ENCODE assay signal across 8 cellular contexts in the genomic region with DNA sequence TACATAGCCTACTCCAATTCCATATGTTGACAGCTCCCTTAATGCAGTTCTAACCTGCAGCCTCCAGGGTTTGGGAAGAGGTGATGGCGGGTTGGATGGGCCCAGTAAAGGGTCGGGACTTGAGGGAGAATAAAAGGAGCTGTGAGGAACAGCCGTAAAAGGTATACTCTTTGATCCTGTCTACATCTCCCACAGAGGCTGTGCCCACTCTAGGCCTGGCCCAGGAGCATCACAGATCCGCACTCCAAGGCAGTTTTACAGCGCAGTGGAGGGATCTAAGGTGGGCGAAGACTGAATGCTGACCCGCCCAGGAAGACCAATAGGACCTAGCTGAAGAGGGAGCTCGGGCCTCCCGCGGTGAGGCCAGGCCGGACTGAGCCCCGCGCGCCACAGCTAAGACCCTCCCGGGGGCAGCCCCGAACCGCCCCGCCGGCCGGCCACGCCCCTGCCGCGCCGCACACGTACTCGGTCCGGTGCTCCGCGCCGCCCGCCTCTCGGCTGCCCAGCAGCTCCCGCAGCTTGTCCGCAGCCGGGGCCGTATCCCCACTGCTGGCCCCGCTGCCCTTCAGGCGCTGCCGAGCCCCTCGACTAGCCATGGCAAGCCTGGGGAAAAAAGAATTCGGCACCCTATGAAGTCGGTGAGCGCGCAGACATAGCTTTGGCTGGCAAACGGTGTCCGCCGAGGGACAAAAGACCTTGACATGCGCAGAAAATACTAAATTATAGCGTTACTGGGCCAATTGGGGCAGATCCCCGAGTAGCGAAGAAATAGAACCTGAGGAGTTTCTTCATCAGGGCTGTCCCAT. TPM values are rescaled to one million over a fixed set of nuclear protein-coding genes. Genes with fewer than 3 reads are reported as not detected.
A peak's percentile ranks its signal among the peaks of the same experiment; 100 is the strongest.
DNase-seq lines count a peak whose midpoint lies in the region; ATAC-seq and TF ChIP-seq lines count a peak whose summit lies in the region.

A gene with protein sequence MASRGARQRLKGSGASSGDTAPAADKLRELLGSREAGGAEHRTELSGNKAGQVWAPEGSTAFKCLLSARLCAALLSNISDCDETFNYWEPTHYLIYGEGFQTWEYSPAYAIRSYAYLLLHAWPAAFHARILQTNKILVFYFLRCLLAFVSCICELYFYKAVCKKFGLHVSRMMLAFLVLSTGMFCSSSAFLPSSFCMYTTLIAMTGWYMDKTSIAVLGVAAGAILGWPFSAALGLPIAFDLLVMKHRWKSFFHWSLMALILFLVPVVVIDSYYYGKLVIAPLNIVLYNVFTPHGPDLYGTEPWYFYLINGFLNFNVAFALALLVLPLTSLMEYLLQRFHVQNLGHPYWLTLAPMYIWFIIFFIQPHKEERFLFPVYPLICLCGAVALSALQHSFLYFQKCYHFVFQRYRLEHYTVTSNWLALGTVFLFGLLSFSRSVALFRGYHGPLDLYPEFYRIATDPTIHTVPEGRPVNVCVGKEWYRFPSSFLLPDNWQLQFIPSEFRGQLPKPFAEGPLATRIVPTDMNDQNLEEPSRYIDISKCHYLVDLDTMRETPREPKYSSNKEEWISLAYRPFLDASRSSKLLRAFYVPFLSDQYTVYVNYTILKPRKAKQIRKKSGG (minus strand): TSS at position 695 of the 806 bp plus-strand sequence. CDS start 99 bp downstream, at position 596.

- no peaks in the 10 kb centered on the region for H3K27me3 ChIP-seq in naive thymus-derived CD4-positive, alpha-beta T cell (ENCODE audit: control insufficient read depth in 2 of 2, insufficient read depth in 2 of 2, low read length in 2 of 2)

- H3K4me3 Mint-ChIP-seq in activated T-cell treated with anti-CD3 and anti-CD28 coated beads, Interleukin-2, amount 50 U/mL, for 72 hours: peak within 1 kb of the TSS; percentile 91
- peak within 1 kb of the TSS; percentile 86 to 96 (median 93) for H3K4me3 Mint-ChIP-seq in naive thymus-derived CD4-positive, alpha-beta T cell

- H3K4me1 Mint-ChIP-seq in activated T-cell treated with anti-CD3 and anti-CD28 coated beads, Interleukin-2, amount 50 U/mL, for 72 hours (ENCODE audit: low read depth): peaks cover 29% of the 10 kb centered on the region
- H3K4me1 Mint-ChIP-seq in naive thymus-derived CD4-positive, alpha-beta T cell: peaks cover 9 to 41% (median 34%) of the 10 kb centered on the region in 7 donors

- H3K9me3 Mint-ChIP-seq in activated T-cell treated with anti-CD3 and anti-CD28 coated beads, Interleukin-2, amount 50 U/mL, for 72 hours: no peaks in the 10 kb centered on the region
- H3K9me3 Mint-ChIP-seq in naive thymus-derived CD4-positive, alpha-beta T cell: peaks cover 0 to 4% (median 0%) of the 10 kb centered on the region in 11 donors

- H3K9me3 ChIP-seq in naive thymus-derived CD4-positive, alpha-beta T cell (ENCODE audit: control insufficient read depth in 2 of 3, low read length in 3 of 3): no peaks in the 10 kb centered on the region

- POLR2A ChIA-PET in naive thymus-derived CD4-positive, alpha-beta T cell (lab: Charles Lee): interaction anchor here (0.5 to 2.9 kb wide), 9 partner anchors 9 to 240 kb away, joined by 3 to 22 read pairs (median 5); a partner anchor contains a TSS

- H3K36me3 Mint-ChIP-seq in activated T-cell treated with anti-CD3 and anti-CD28 coated beads, Interleukin-2, amount 50 U/mL, for 72 hours (ENCODE audit: insufficient read depth in 2 of 2): peaks cover 10 to 19% of the 10 kb centered on the region in 2 donors
- peaks cover 4 to 34% (median 20%) of the 10 kb centered on the region in 5 donors for H3K36me3 Mint-ChIP-seq in naive thymus-derived CD4-positive, alpha-beta T cell

- H3K27me3 Mint-ChIP-seq in activated T-cell treated with anti-CD3 and anti-CD28 coated beads, Interleukin-2, amount 50 U/mL, for 72 hours (ENCODE audit: low read depth): no peaks in the 10 kb centered on the region
- H3K27me3 Mint-ChIP-seq in naive thymus-derived CD4-positive, alpha-beta T cell: no peaks in the 10 kb centered on the region

- peaks cover 8 to 10% of the 10 kb centered on the region in 2 donors for H3K4me1 ChIP-seq in naive thymus-derived CD4-positive, alpha-beta T cell (ENCODE audit: control insufficient read depth in 2 of 2, insufficient read depth in 2 of 2, low read length in 2 of 2)

- peak; percentile 87 for ATAC-seq in GM21515 (IDR thresholded peaks at IDR 0.05; ENCODE audit: unreplicated experiment)
- peak; percentile 95 to 96 for ATAC-seq in activated T-cell treated with anti-CD3 and anti-CD28 coated beads, Interleukin-2, amount 50 U/mL, for 72 hours (replicated peaks in 1 of 2)
- peak; percentile 91 for ATAC-seq in naive thymus-derived CD4-positive, alpha-beta T cell

- H3K36me3 ChIP-seq in naive thymus-derived CD4-positive, alpha-beta T cell (ENCODE audit: control insufficient read depth in 2 of 3, insufficient read depth in 3 of 3, low read length in 3 of 3): peaks cover 0 to 36% (median 6%) of the 10 kb centered on the region in 3 experiments

- H3K27ac Mint-ChIP-seq in activated T-cell treated with anti-CD3 and anti-CD28 coated beads, Interleukin-2, amount 50 U/mL, for 72 hours: peak within 1 kb of the TSS; percentile 98
- peak within 1 kb of the TSS; percentile 87 to 98 (median 94) for H3K27ac Mint-ChIP-seq in naive thymus-derived CD4-positive, alpha-beta T cell

- DNase-seq in DMS153 treated with DMSO at 0.1 percent for 48 hours (lab: John Stamatoyannopoulos, UW; ENCODE audit: unreplicated experiment) (peak; percentile 46), HuH-7.5 (ENCODE audit: low spot score) (peak; percentile 50), fibroblast of gingiva (ENCODE audit: low read depth) (peak; percentile 88)
- peak; percentile 88 to 91 for DNase-seq in activated T-cell treated with anti-CD3 and anti-CD28 coated beads, Interleukin-2, amount 50 U/mL, for 72 hours
- DNase-seq in naive thymus-derived CD4-positive, alpha-beta T cell: peak; percentile 79 to 94 (median 88)
- peak; percentile 76 to 93 (median 84) for DNase-seq in stimulated activated naive CD4-positive, alpha-beta T cell (lab: John Stamatoyannopoulos, UW)

- intact Hi-C loops in naive thymus-derived CD4-positive, alpha-beta T cell (cut with micrococcal nuclease): loop anchor here (1.0 to 10.0 kb wide), 12 partner anchors 8 to 2004 kb away; a partner anchor contains a TSS

- H3K27ac ChIP-seq in naive thymus-derived CD4-positive, alpha-beta T cell (ENCODE audit: low read depth, low read length): peak within 1 kb of the TSS; percentile 91

- H3K4me3 ChIP-seq in naive thymus-derived CD4-positive, alpha-beta T cell (ENCODE audit: low read length): peak within 1 kb of the TSS; percentile 74

- CTCF ChIA-PET in naive thymus-derived CD4-positive, alpha-beta T cell (lab: Charles Lee): interaction anchor here (0.6 to 2.1 kb wide), 8 partner anchors 10 to 265 kb away, joined by 3 to 10 read pairs (median 5); a partner anchor contains a TSS

TF ChIP-seq in PFSK-1, 5 proteins besides CTCF, POLR2A, EP300 and RAD21:
- TF ChIP-seq FOXP2 (optimal IDR thresholded peaks at IDR 0.05; ENCODE audit: borderline replicate concordance, extremely low read depth, extremely low read length, insufficient read depth): no peak
- TF ChIP-seq TAF1 (IDR thresholded peaks at IDR 0.05; ENCODE audit: borderline replicate concordance, insufficient read depth, low read length): peak; percentile 78; the same call in 1 of the 2 replicates
- TF ChIP-seq POLR2AphosphoS5 (IDR thresholded peaks at IDR 0.05; ENCODE audit: low read depth, low read length): peak; percentile 67
- peak; percentile 75; the same call in 1 of the 2 replicates for TF ChIP-seq SIN3A (IDR thresholded peaks at IDR 0.05; ENCODE audit: borderline replicate concordance, insufficient read depth, low read length)
- TF ChIP-seq, protein P1, sequence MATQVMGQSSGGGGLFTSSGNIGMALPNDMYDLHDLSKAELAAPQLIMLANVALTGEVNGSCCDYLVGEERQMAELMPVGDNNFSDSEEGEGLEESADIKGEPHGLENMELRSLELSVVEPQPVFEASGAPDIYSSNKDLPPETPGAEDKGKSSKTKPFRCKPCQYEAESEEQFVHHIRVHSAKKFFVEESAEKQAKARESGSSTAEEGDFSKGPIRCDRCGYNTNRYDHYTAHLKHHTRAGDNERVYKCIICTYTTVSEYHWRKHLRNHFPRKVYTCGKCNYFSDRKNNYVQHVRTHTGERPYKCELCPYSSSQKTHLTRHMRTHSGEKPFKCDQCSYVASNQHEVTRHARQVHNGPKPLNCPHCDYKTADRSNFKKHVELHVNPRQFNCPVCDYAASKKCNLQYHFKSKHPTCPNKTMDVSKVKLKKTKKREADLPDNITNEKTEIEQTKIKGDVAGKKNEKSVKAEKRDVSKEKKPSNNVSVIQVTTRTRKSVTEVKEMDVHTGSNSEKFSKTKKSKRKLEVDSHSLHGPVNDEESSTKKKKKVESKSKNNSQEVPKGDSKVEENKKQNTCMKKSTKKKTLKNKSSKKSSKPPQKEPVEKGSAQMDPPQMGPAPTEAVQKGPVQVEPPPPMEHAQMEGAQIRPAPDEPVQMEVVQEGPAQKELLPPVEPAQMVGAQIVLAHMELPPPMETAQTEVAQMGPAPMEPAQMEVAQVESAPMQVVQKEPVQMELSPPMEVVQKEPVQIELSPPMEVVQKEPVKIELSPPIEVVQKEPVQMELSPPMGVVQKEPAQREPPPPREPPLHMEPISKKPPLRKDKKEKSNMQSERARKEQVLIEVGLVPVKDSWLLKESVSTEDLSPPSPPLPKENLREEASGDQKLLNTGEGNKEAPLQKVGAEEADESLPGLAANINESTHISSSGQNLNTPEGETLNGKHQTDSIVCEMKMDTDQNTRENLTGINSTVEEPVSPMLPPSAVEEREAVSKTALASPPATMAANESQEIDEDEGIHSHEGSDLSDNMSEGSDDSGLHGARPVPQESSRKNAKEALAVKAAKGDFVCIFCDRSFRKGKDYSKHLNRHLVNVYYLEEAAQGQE (IDR thresholded peaks at IDR 0.05; ENCODE audit: insufficient read depth in 1 of 2, low read depth in 2 of 2, low read length in 2 of 2): 0 out of 4 replicates have a peak, but pooled peaks of 1 of the 2 experiments have one; percentile 24

RNA-seq across cellular contexts. Expression of the gene that starts here (rescaled TPM):
- 35.6 TPM for polyA plus RNA-seq in PFSK-1 (2012; ENCODE audit: insufficient read length, low read depth)
- 10 to 100 TPM; 46.1 to 52.5 TPM for total RNA-seq in activated T-cell treated with anti-CD3 and anti-CD28 coated beads, Interleukin-2, amount 50 U/mL, for 72 hours
- 10 to 100 TPM; 16.4 to 30.2 (median 29.2) TPM for total RNA-seq in naive thymus-derived CD4-positive, alpha-beta T cell
- 10 to 100 TPM; 14.1 to 20.3 TPM for polyA plus RNA-seq in naive thymus-derived CD4-positive, alpha-beta T cell

Comparison
In these comparisons a context has a peak if more than half of its experiments do, and no peak if none do; other contexts are left out.
1. Peak in every context shown above with its lines: DNase-seq, ATAC-seq, H3K4me3 ChIP-seq and H3K27ac ChIP-seq.